17 cellular contexts compared by ENCODE assay signal in genomic region chr11:116406042-116406441, GRCh38.
DNase-seq lines count a peak whose midpoint lies in the region; TF ChIP-seq lines count a peak whose summit lies in the region.
"Had no signal": no experiment of that assay in that cellular context is flagged by ENCODE, and none has a peak within 500 bp of the region (broad histone marks: within the 10 kb centered on the region; RNA-seq: fewer than 3 reads in every experiment).

No MANE protein-coding gene starts in this region.

- H3K4me3 ChIP-seq in neuronal stem cell (ENCODE audit: low read length in 2 of 2) (no peak overlapping the region), SK-N-SH (ENCODE audit: low read depth in 2 of 2, low read length in 1 of 2) (no peak overlapping the region; a peak in 1 of 4 replicates)
- H3K4me3 ChIP-seq: BLaER1 treated with 17β-estradiol and CSF1 and Interleukin-3, amounts not matched to agents 10 nM and 100 nM; GM23338 had no signal

- TF ChIP-seq EP300 in SK-N-SH (IDR thresholded peaks at IDR 0.05; ENCODE audit: borderline replicate concordance in 1 of 2, low read depth in 1 of 2, low read length in 1 of 2), result no peak

- CTCF ChIA-PET in SK-N-SH (lab: Yijun Ruan, JAX), result interaction anchor here (0.8 kb wide), 1 partner anchor 99 kb away, joined by 3 read pairs; no protein-coding TSS in a partner anchor

- no peaks in the 10 kb centered on the region for H4K20me1 ChIP-seq in SK-N-SH (ENCODE audit: insufficient read depth)
- H4K20me1 ChIP-seq: BLaER1 treated with 17β-estradiol and CSF1 and Interleukin-3, amounts not matched to agents 10 nM and 100 nM had no signal

- WGBS in neuronal stem cell (ENCODE audit: extremely low coverage in 2 of 2, insufficient read length in 2 of 2, insufficient replicate concordance in 1 of 2), 2 donors, result no CpG with 5 or more reads among the region's 1 CpG
- WGBS in SK-N-SH (ENCODE audit: low lambda C conversion rate), result 18% methylated on average over 1 of the region's 1 CpG

- H3K23ac ChIP-seq in neuronal stem cell (ENCODE audit: low read depth, low read length, poor library complexity), result no peak overlapping the region

- H3K9ac ChIP-seq in neuronal stem cell (ENCODE audit: low read depth, low read length, poor library complexity) (no peak overlapping the region), SK-N-SH (no peak overlapping the region)
- H3K9ac ChIP-seq: BLaER1 treated with 17β-estradiol and CSF1 and Interleukin-3, amounts not matched to agents 10 nM and 100 nM had no signal

- H2AFZ ChIP-seq in neuronal stem cell (ENCODE audit: low read length) (no peak overlapping the region), SK-N-SH (ENCODE audit: low read depth) (no peak overlapping the region)
- H2AFZ ChIP-seq: GM23338 had no signal

- no peak overlapping the region for H2AK5ac ChIP-seq in neuronal stem cell (ENCODE audit: low read depth, low read length)

- H2BK15ac ChIP-seq in neuronal stem cell (ENCODE audit: low read length), result no peak overlapping the region

- no peak for TF ChIP-seq CTCF in SK-N-SH (IDR thresholded peaks at IDR 0.05)

- no peaks in the 10 kb centered on the region for H3K79me2 ChIP-seq in SK-N-SH (ENCODE audit: insufficient read depth)

- H2BK12ac ChIP-seq in neuronal stem cell (ENCODE audit: low read length), result no peak overlapping the region

- H3K4ac ChIP-seq in neuronal stem cell (ENCODE audit: low read length), result no peak overlapping the region

- no peak overlapping the region for H2BK5ac ChIP-seq in neuronal stem cell (ENCODE audit: low read length)

- peak; percentile 37 for DNase-seq in Daoy (ENCODE audit: low read depth)
- DNase-seq in RKO (ENCODE audit: low spot score), result peak; percentile 19
- peak; percentile 16 for DNase-seq in epithelial cell of prostate (ENCODE audit: low read depth, low spot score)
- DNase-seq in neuronal stem cell (ENCODE audit: low spot score), result no peak
- no peak for DNase-seq in SK-N-SH
- DNase-seq in AG20443 (ENCODE audit: low spot score), result no peak
- no peak for DNase-seq in epidermal melanocyte (ENCODE audit: insufficient read length, low spot score)
- DNase-seq: 8988T; CD8-positive, alpha-beta memory T cell; COR-L47; DMS 273 treated with DMSO at 0.1 percent for 48 hours; DMS53; DND-41; HCEC 1CT had no signal

- H3K27ac ChIP-seq in epithelial cell of prostate, result no peak overlapping the region
- no peak overlapping the region for H3K27ac ChIP-seq in neuronal stem cell (replicated peaks; ENCODE audit: low read length)
- no peak overlapping the region; a peak in 1 of 4 replicates for H3K27ac ChIP-seq in SK-N-SH (ENCODE audit: low read depth in 2 of 2, low read length in 1 of 2)
- H3K27ac ChIP-seq: BLaER1 treated with 17β-estradiol and CSF1 and Interleukin-3, amounts not matched to agents 10 nM and 100 nM; HL-60 had no signal

- H3K4me2 ChIP-seq in neuronal stem cell (ENCODE audit: insufficient read depth, low read length, poor library complexity, severe bottlenecking), result no peak overlapping the region
- H3K4me2 ChIP-seq in SK-N-SH, result no peak overlapping the region
- H3K4me2 ChIP-seq: BLaER1 treated with 17β-estradiol and CSF1 and Interleukin-3, amounts not matched to agents 10 nM and 100 nM; GM23338 had no signal

- no peak overlapping the region for H2BK120ac ChIP-seq in neuronal stem cell (ENCODE audit: low read depth, low read length)

- peak overlapping the region; percentile 33 for H4K8ac ChIP-seq in neuronal stem cell (ENCODE audit: low read depth, low read length)

- no peak overlapping the region for H3K18ac ChIP-seq in neuronal stem cell (ENCODE audit: low read length)

- H3K9me2 ChIP-seq in SK-N-SH, result no peaks in the 10 kb centered on the region

- H3K9me3 ChIP-seq in neuronal stem cell (replicated peaks in 1 of 2; ENCODE audit: control insufficient read depth in 2 of 2, insufficient read depth in 1 of 2, low read depth in 1 of 2, low read length in 2 of 2) (no peaks in the 10 kb centered on the region), SK-N-SH (no peaks in the 10 kb centered on the region)
- H3K9me3 ChIP-seq: BLaER1 treated with 17β-estradiol and CSF1 and Interleukin-3, amounts not matched to agents 10 nM and 100 nM had no signal

- POLR2A ChIA-PET in SK-N-SH (lab: Yijun Ruan, JAX), result no interaction called here

- no peak for TF ChIP-seq RAD21 in SK-N-SH (IDR thresholded peaks at IDR 0.05; ENCODE audit: low read length)

- H3F3A ChIP-seq in SK-N-SH (replicated peaks; ENCODE audit: insufficient read depth), result no peaks in the 10 kb centered on the region

- H3K79me1 ChIP-seq in neuronal stem cell (ENCODE audit: low read depth, low read length), result no peaks in the 10 kb centered on the region

- no peaks in the 10 kb centered on the region for H3K4me1 ChIP-seq in neuronal stem cell (ENCODE audit: control insufficient read depth in 2 of 2, insufficient read depth in 1 of 2, low read depth in 1 of 2, low read length in 2 of 2)
- peaks cover 0 to 13% of the 10 kb centered on the region in 2 experiments; a peak in 1 of 4 replicates for H3K4me1 ChIP-seq in SK-N-SH (ENCODE audit: control insufficient read depth in 1 of 2, insufficient read depth in 2 of 2, low read depth in 1 of 2, low read length in 1 of 2)
- H3K4me1 ChIP-seq: BLaER1 treated with 17β-estradiol and CSF1 and Interleukin-3, amounts not matched to agents 10 nM and 100 nM had no signal

- no peaks in the 10 kb centered on the region for H3K36me3 ChIP-seq in neuronal stem cell (replicated peaks in 1 of 2; ENCODE audit: control insufficient read depth in 2 of 2, insufficient read depth in 2 of 2, low read length in 2 of 2)
- no peaks in the 10 kb centered on the region for H3K36me3 ChIP-seq in SK-N-SH (replicated peaks in 1 of 2; ENCODE audit: control insufficient read depth in 1 of 2, insufficient read depth in 2 of 2, low read length in 1 of 2)
- H3K36me3 ChIP-seq: BLaER1 treated with 17β-estradiol and CSF1 and Interleukin-3, amounts not matched to agents 10 nM and 100 nM had no signal

- H3K14ac ChIP-seq in neuronal stem cell (ENCODE audit: low read length), result no peak overlapping the region

- H4K91ac ChIP-seq in neuronal stem cell (ENCODE audit: low read depth, low read length, poor library complexity), result no peak overlapping the region

- H3K27me3 ChIP-seq in neuronal stem cell (ENCODE audit: control insufficient read depth in 3 of 3, insufficient read depth in 3 of 3, low read depth in 1 of 3, low read length in 3 of 3) (no peaks in the 10 kb centered on the region), SK-N-SH (ENCODE audit: insufficient read depth) (no peaks in the 10 kb centered on the region)
- H3K27me3 ChIP-seq: BLaER1 treated with 17β-estradiol and CSF1 and Interleukin-3, amounts not matched to agents 10 nM and 100 nM had no signal

TF ChIP-seq in SK-N-SH, 30 proteins besides CTCF, POLR2A, EP300 and RAD21 (continues in another document):
- TF ChIP-seq FOXM1 (IDR thresholded peaks at IDR 0.05; ENCODE audit: low read depth) (no peak), FOXJ3 (CRISPR knock-in tag; IDR thresholded peaks at IDR 0.05) (no peak), RXRA (IDR thresholded peaks at IDR 0.05; ENCODE audit: borderline replicate concordance, low read depth) (no peak), TAF1 (IDR thresholded peaks at IDR 0.05; ENCODE audit: borderline replicate concordance, low read depth, low read length) (no peak), EZH2phosphoT487 (IDR thresholded peaks at IDR 0.05; ENCODE audit: borderline replicate concordance, low read depth) (no peak), JUND (IDR thresholded peaks at IDR 0.05) (no peak), GATA2 (CRISPR knock-in tag; IDR thresholded peaks at IDR 0.05) (no peak), YY1 (IDR thresholded peaks at IDR 0.05; ENCODE audit: low read depth) (no peak)
- TF ChIP-seq, protein P1, sequence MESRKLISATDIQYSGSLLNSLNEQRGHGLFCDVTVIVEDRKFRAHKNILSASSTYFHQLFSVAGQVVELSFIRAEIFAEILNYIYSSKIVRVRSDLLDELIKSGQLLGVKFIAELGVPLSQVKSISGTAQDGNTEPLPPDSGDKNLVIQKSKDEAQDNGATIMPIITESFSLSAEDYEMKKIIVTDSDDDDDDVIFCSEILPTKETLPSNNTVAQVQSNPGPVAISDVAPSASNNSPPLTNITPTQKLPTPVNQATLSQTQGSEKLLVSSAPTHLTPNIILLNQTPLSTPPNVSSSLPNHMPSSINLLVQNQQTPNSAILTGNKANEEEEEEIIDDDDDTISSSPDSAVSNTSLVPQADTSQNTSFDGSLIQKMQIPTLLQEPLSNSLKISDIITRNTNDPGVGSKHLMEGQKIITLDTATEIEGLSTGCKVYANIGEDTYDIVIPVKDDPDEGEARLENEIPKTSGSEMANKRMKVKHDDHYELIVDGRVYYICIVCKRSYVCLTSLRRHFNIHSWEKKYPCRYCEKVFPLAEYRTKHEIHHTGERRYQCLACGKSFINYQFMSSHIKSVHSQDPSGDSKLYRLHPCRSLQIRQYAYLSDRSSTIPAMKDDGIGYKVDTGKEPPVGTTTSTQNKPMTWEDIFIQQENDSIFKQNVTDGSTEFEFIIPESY (IDR thresholded peaks at IDR 0.05; ENCODE audit: borderline replicate concordance, low read depth), result no peak
- TF ChIP-seq, protein P2, sequence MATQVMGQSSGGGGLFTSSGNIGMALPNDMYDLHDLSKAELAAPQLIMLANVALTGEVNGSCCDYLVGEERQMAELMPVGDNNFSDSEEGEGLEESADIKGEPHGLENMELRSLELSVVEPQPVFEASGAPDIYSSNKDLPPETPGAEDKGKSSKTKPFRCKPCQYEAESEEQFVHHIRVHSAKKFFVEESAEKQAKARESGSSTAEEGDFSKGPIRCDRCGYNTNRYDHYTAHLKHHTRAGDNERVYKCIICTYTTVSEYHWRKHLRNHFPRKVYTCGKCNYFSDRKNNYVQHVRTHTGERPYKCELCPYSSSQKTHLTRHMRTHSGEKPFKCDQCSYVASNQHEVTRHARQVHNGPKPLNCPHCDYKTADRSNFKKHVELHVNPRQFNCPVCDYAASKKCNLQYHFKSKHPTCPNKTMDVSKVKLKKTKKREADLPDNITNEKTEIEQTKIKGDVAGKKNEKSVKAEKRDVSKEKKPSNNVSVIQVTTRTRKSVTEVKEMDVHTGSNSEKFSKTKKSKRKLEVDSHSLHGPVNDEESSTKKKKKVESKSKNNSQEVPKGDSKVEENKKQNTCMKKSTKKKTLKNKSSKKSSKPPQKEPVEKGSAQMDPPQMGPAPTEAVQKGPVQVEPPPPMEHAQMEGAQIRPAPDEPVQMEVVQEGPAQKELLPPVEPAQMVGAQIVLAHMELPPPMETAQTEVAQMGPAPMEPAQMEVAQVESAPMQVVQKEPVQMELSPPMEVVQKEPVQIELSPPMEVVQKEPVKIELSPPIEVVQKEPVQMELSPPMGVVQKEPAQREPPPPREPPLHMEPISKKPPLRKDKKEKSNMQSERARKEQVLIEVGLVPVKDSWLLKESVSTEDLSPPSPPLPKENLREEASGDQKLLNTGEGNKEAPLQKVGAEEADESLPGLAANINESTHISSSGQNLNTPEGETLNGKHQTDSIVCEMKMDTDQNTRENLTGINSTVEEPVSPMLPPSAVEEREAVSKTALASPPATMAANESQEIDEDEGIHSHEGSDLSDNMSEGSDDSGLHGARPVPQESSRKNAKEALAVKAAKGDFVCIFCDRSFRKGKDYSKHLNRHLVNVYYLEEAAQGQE (IDR thresholded peaks at IDR 0.05; ENCODE audit: low read depth, low read length), result no peak

Comparison
In these comparisons a context has a peak if more than half of its experiments do, and no peak if none do; other contexts are left out.
1. DNase-seq: peak in Daoy (single experiment), RKO (single experiment) and epithelial cell of prostate (single experiment); none in neuronal stem cell (single experiment), SK-N-SH (single experiment), AG20443 (single experiment) and epidermal melanocyte (single experiment).